ENCODE assay signal across 21 cellular contexts in genomic region chr4:41631538-41631937, GRCh38.
"Had no signal": no experiment of that assay in that cellular context is flagged by ENCODE, and none has a peak within 500 bp of the region (broad histone marks: within the 10 kb centered on the region; RNA-seq: fewer than 3 reads in every experiment).

No MANE protein-coding gene starts in this region.

- H3K4me1 ChIP-seq: Peyer's patch had no signal

- H3K27me3 ChIP-seq: Peyer's patch, SJCRH30 had no signal

- H3K9me3 ChIP-seq: Peyer's patch, SJCRH30 had no signal

- H3K27ac ChIP-seq: Peyer's patch, RWPE1, SJCRH30 had no signal

- DNase-seq: activated CD4-positive, alpha-beta T cell treated with anti-CD3 and anti-CD28 coated beads, Interleukin-2, amount 10 ng/mL, durations not matched to agents 24 days and 14 days; activated CD4-positive, alpha-beta T cell treated with anti-CD3 and anti-CD28 coated beads, Interleukin-2, amount 50 U/mL, for 48 hours; activated CD4-positive, CD25-positive, alpha-beta regulatory T cell treated with anti-CD3 and anti-CD28 coated beads, Interleukin-2, amount 50 U/mL, for 72 hours; activated CD8-positive, alpha-beta memory T cell treated with anti-CD3 and anti-CD28 coated beads for 24 hours; activated effector memory CD4-positive, alpha-beta T cell treated with anti-CD3 and anti-CD28 coated beads, Interleukin-2, amount 50 U/mL, for 16 hours; activated naive CD4-positive, alpha-beta T cell treated with Interleukin-2 at 50 U/mL for 16 hours; activated naive CD8-positive, alpha-beta T cell treated with anti-CD3 and anti-CD28 coated beads, Interleukin-2, amount 50 U/mL, for 24 hours; activated T-cell treated with anti-CD3 and anti-CD28 coated beads, Interleukin-2, amount 50 U/mL, for 4 hours; amniotic stem cell; cerebellar nuclear complex; KG1; NCI-H1105; NCI-H1436; NCI-H1694 treated with DMSO at 0.1 percent for 48 hours; NCI-H2081; NCI-H446; NCI-H524; Peyer's patch; Right ventricle myocardium superior; SJCRH30 had no signal

- H3K36me3 ChIP-seq: Peyer's patch had no signal

- H3K4me3 ChIP-seq: Peyer's patch, SJCRH30 had no signal
